ENCODE assay signal across 13 cellular contexts in genomic region chr5:145495741-145496140, GRCh38.
A peak's percentile ranks its signal among the peaks of the same experiment; 100 is the strongest.
DNase-seq lines count a peak whose midpoint lies in the region; ATAC-seq and TF ChIP-seq lines count a peak whose summit lies in the region.
"Had no signal": no experiment of that assay in that cellular context is flagged by ENCODE, and none has a peak within 500 bp of the region (broad histone marks: within the 10 kb centered on the region; RNA-seq: fewer than 3 reads in every experiment).

No MANE protein-coding gene starts in this region.

- peaks cover 1% of the 10 kb centered on the region for H3K27me3 Mint-ChIP-seq in GM23338 (ENCODE audit: insufficient read depth, low read depth, poor library complexity)

- H3K27me3 ChIP-seq in PC-3 (ENCODE audit: low read length) (no peaks in the 10 kb centered on the region), osteoblast (ENCODE audit: insufficient read depth, low read length) (no peaks in the 10 kb centered on the region), GM23338 (ENCODE audit: insufficient read depth) (no peaks in the 10 kb centered on the region)

- peak; percentile 97 for ATAC-seq in PC-3
- no peak for ATAC-seq in GM18520 (IDR thresholded peaks at IDR 0.05; ENCODE audit: unreplicated experiment)
- ATAC-seq in GM23338, result no peak
- no peak for ATAC-seq in HG03432 (IDR thresholded peaks at IDR 0.05; ENCODE audit: unreplicated experiment)

- H3K9me3 Mint-ChIP-seq in GM23338, result no peaks in the 10 kb centered on the region

- peaks cover 4% of the 10 kb centered on the region; the same call in 1 of the 3 replicates for H3K4me1 Mint-ChIP-seq in GM23338

- H3K27ac ChIP-seq in PC-3 (ENCODE audit: low read length) (peak overlapping the region; percentile 14; the same call in 1 of the 2 replicates), epithelial cell of prostate (no peak overlapping the region), osteoblast (ENCODE audit: low read depth, low read length) (peak overlapping the region; percentile 24), GM23338 (ENCODE audit: low read depth) (no peak overlapping the region)

- H3K36me3 Mint-ChIP-seq in GM23338 (ENCODE audit: low read depth), result no peaks in the 10 kb centered on the region

- CTCF ChIA-PET in PC-3 (lab: Charles Lee), result no interaction called here

- H3K9me2 ChIP-seq in PC-3 (replicated peaks; ENCODE audit: low read length) (no peaks in the 10 kb centered on the region), GM23338 (ENCODE audit: insufficient read depth) (no peaks in the 10 kb centered on the region)

- no peak overlapping the region for H3K27ac Mint-ChIP-seq in GM23338

- H3K4me3 Mint-ChIP-seq in GM23338, result no peak overlapping the region

- H3K4me1 ChIP-seq in PC-3 (ENCODE audit: insufficient read depth, low read length) (peaks cover 11% of the 10 kb centered on the region), osteoblast (ENCODE audit: insufficient read depth, low read length) (peaks cover 11% of the 10 kb centered on the region), GM23338 (ENCODE audit: insufficient read depth) (no peaks in the 10 kb centered on the region; the same call in 1 of the 2 replicates)

- no peak overlapping the region for H3K9ac ChIP-seq in PC-3 (ENCODE audit: low read length)

- H3K36me3 ChIP-seq in PC-3 (ENCODE audit: low read depth, low read length) (no peaks in the 10 kb centered on the region), osteoblast (ENCODE audit: insufficient read depth, low read length) (no peaks in the 10 kb centered on the region), GM23338 (ENCODE audit: insufficient read depth) (no peaks in the 10 kb centered on the region)

- no peak overlapping the region; the same call in 1 of the 2 replicates for H3K4me2 ChIP-seq in PC-3 (ENCODE audit: low read length)
- no peak overlapping the region for H3K4me2 ChIP-seq in osteoblast (ENCODE audit: insufficient read depth, low read length)
- no peak overlapping the region for H3K4me2 ChIP-seq in GM23338

- POLR2A ChIA-PET in PC-3 (lab: Charles Lee; ENCODE audit: unreplicated experiment), result no interaction called here

- H2AFZ ChIP-seq in PC-3 (ENCODE audit: low read length) (no peak overlapping the region), osteoblast (ENCODE audit: low read length) (no peak overlapping the region), GM23338 (no peak overlapping the region)

- no TSS peak for BruUV-seq in PC-3 (replicated peaks; lab: Mats Ljungman, UMichigan)

- TF ChIP-seq CTCF in PC-3 (conservative IDR thresholded peaks at IDR 0.05; ENCODE audit: low read depth, low read length), result no peak
- TF ChIP-seq CTCF in osteoblast (IDR thresholded peaks at IDR 0.05; ENCODE audit: extremely low read depth, low read depth, low read length), result no peak
- no peak for TF ChIP-seq CTCF in GM23338 (conservative IDR thresholded peaks at IDR 0.05; ENCODE audit: low read depth in 2 of 2)

- H3K79me2 ChIP-seq in PC-3 (ENCODE audit: low read length) (no peaks in the 10 kb centered on the region), osteoblast (ENCODE audit: insufficient read depth, low read length) (no peaks in the 10 kb centered on the region), GM23338 (replicated peaks; ENCODE audit: insufficient read depth) (no peaks in the 10 kb centered on the region)

- no peak overlapping the region for H3K4me3 ChIP-seq in PC-3 (ENCODE audit: low read length)
- no peak overlapping the region for H3K4me3 ChIP-seq in osteoblast (ENCODE audit: insufficient read depth, low read length)
- no peak overlapping the region for H3K4me3 ChIP-seq in GM23338

- intact Hi-C loops in PC-3 (cut with micrococcal nuclease), result no loop called here

- H3K9me3 ChIP-seq in PC-3 (ENCODE audit: low read length) (no peaks in the 10 kb centered on the region), osteoblast (ENCODE audit: low read depth, low read length) (no peaks in the 10 kb centered on the region)

- no peaks in the 10 kb centered on the region for H3F3A ChIP-seq in PC-3 (ENCODE audit: low read length, unreplicated experiment)
- no peaks in the 10 kb centered on the region for H3F3A ChIP-seq in GM23338 (replicated peaks; ENCODE audit: low read depth)

- H4K20me1 ChIP-seq in PC-3 (ENCODE audit: low read length) (no peaks in the 10 kb centered on the region), osteoblast (ENCODE audit: insufficient read depth, low read length) (no peaks in the 10 kb centered on the region), GM23338 (replicated peaks; ENCODE audit: insufficient read depth) (no peaks in the 10 kb centered on the region)

- peak; percentile 85 for DNase-seq in EH (ENCODE audit: low read depth)
- DNase-seq in PC-3, result peak; percentile 76
- DNase-seq in epithelial cell of prostate (ENCODE audit: low read depth, low spot score), result peak; percentile 46
- peak; percentile 81 for DNase-seq in osteoblast (ENCODE audit: insufficient read length, low spot score, missing footprints)
- DNase-seq in NCI-H1092 treated with DMSO at 0.1 percent for 48 hours (lab: John Stamatoyannopoulos, UW), result no peak
- no peak for DNase-seq in GM23338 (ENCODE audit: low spot score)
- DNase-seq: activated T-cell treated with anti-CD3 and anti-CD28 coated beads, Interleukin-2, amount 50 U/mL, for 48 hours; midbrain; NCI-H2081 treated with DMSO at 0.1 percent for 48 hours; stimulated activated CD4-positive, alpha-beta T cell treated with anti-CD3 and anti-CD28 coated beads, Interleukin-4, amount 100 ng/mL, for 4 hours; T-helper 1 cell had no signal

TF ChIP-seq in GM23338, 12 proteins besides CTCF, POLR2A, EP300 and RAD21:
- TF ChIP-seq NANOG (IDR thresholded peaks at IDR 0.05; ENCODE audit: borderline replicate concordance) (no peak), POLR2AphosphoS5 (IDR thresholded peaks at IDR 0.05; ENCODE audit: low read depth) (no peak), JUNB (IDR thresholded peaks at IDR 0.05; ENCODE audit: unreplicated experiment) (no peak), ETS1 (IDR thresholded peaks at IDR 0.05) (no peak)

Comparison
In these comparisons a context has a peak if more than half of its experiments do, and no peak if none do; other contexts are left out.
1. DNase-seq: peak in EH (single experiment), PC-3 (single experiment), epithelial cell of prostate (single experiment) and osteoblast (single experiment); none in NCI-H1092 treated with DMSO at 0.1 percent for 48 hours (single experiment) and GM23338 (single experiment).
2. H3K27ac ChIP-seq: peak in PC-3 (single experiment) and osteoblast (single experiment); none in epithelial cell of prostate (single experiment) and GM23338 (single experiment).